In the genomic region with DNA sequence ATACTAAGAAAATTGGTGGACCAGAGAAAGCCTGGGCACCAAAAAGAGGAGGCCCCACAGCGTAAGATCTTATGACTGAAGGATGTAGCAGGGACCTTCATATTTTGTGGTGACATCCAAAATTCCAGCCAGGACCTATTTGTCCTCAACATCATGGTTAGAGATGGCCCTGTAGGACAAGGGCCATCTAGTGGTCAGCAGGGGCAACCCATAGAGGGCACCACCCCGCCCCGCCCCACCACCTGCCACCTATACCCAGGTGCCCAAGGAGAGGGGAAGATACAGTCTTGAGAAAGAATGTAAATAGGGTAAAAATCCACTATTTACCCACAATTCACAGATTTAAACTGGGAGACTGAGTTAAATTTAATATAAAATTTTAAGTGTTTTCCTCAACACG, we compare ENCODE assay signal across 13 cellular contexts. TPM values are rescaled to one million over a fixed set of nuclear protein-coding genes. Genes with fewer than 3 reads are reported as not detected.
A peak's percentile ranks its signal among the peaks of the same experiment; 100 is the strongest.
DNase-seq lines count a peak whose midpoint lies in the region; ATAC-seq and TF ChIP-seq lines count a peak whose summit lies in the region.
"Had no signal": no experiment of that assay in that cellular context is flagged by ENCODE, and none has a peak within 500 bp of the region (broad histone marks: within the 10 kb centered on the region; RNA-seq: fewer than 3 reads in every experiment).

No MANE protein-coding gene starts in this region.

- no peaks in the 10 kb centered on the region for H3K9me3 ChIP-seq in BE2C
- H3K9me3 ChIP-seq in PC-3 (ENCODE audit: low read length), result no peaks in the 10 kb centered on the region
- H3K9me3 ChIP-seq: SJCRH30, tibial artery had no signal

- no peaks in the 10 kb centered on the region for H3F3A ChIP-seq in PC-3 (ENCODE audit: low read length, unreplicated experiment)

- no TSS peak for BruUV-seq in PC-3 (replicated peaks; lab: Mats Ljungman, UMichigan)

- H3K4me2 ChIP-seq in PC-3 (ENCODE audit: low read length), result no peak overlapping the region

- no peak overlapping the region for H3K27ac ChIP-seq in PC-3 (ENCODE audit: low read length)
- H3K27ac ChIP-seq: SJCRH30, tibial artery had no signal

- H3K9ac ChIP-seq in PC-3 (ENCODE audit: low read length), result no peak overlapping the region

- no peak for DNase-seq in BE2C
- no peak for DNase-seq in PC-3
- DNase-seq in iPS-NIHi11 (ENCODE audit: low spot score), result peak; percentile 53
- DNase-seq in 8988T, result no peak
- DNase-seq in HK-2 (ENCODE audit: unreplicated experiment), result no peak
- no peak for DNase-seq in NCI-H2029 treated with DMSO at 0.1 percent for 48 hours (lab: John Stamatoyannopoulos, UW)
- DNase-seq: activated CD4-positive, alpha-beta T cell treated with anti-CD3 and anti-CD28 coated beads, Interleukin-2, amount 50 U/mL, for 4 hours; islet precursor cell; NCI-H187; SJCRH30; tibial artery had no signal

- H3K4me3 ChIP-seq in BE2C (ENCODE audit: low read depth, low read length) (no peak overlapping the region), PC-3 (ENCODE audit: low read length) (no peak overlapping the region)
- H3K4me3 ChIP-seq: SJCRH30, tibial artery had no signal

- POLR2A ChIA-PET in PC-3 (lab: Charles Lee; ENCODE audit: unreplicated experiment), result no interaction called here

- H3K4me1 ChIP-seq in BE2C (no peaks in the 10 kb centered on the region), PC-3 (ENCODE audit: insufficient read depth, low read length) (peaks cover 30% of the 10 kb centered on the region)
- H3K4me1 ChIP-seq: SJCRH30 had no signal

- H3K79me2 ChIP-seq in PC-3 (ENCODE audit: low read length), result no peaks in the 10 kb centered on the region

- peak; percentile 24; the same call in 1 of the 2 replicates for TF ChIP-seq CTCF in BE2C (IDR thresholded peaks at IDR 0.05; ENCODE audit: low read depth, low read length)
- TF ChIP-seq CTCF in GM12872 (IDR thresholded peaks at IDR 0.05; ENCODE audit: insufficient read depth, low read depth, low read length), result peak; percentile 52
- peak; percentile 63 for TF ChIP-seq CTCF in PC-3 (conservative IDR thresholded peaks at IDR 0.05; ENCODE audit: low read depth, low read length)

- no peak overlapping the region for H2AFZ ChIP-seq in PC-3 (ENCODE audit: low read length)

- intact Hi-C loops in PC-3 (cut with micrococcal nuclease), result loop anchor here (10.0 kb wide), 1 partner anchor 116 kb away; no protein-coding TSS in a partner anchor

- H3K36me3 ChIP-seq in BE2C, result no peaks in the 10 kb centered on the region
- no peaks in the 10 kb centered on the region for H3K36me3 ChIP-seq in PC-3 (ENCODE audit: low read depth, low read length)
- H3K36me3 ChIP-seq: SJCRH30, tibial artery had no signal

- CTCF ChIA-PET in PC-3 (lab: Charles Lee), result no interaction called here

- H3K27me3 ChIP-seq in BE2C (no peaks in the 10 kb centered on the region), PC-3 (ENCODE audit: low read length) (no peaks in the 10 kb centered on the region)
- H3K27me3 ChIP-seq: SJCRH30, tibial artery had no signal

- H4K20me1 ChIP-seq in PC-3 (ENCODE audit: low read length), result no peaks in the 10 kb centered on the region

- H3K9me2 ChIP-seq in PC-3 (replicated peaks; ENCODE audit: low read length), result no peaks in the 10 kb centered on the region

- peak; percentile 25; the same call in 1 of the 2 replicates for ATAC-seq in PC-3
- ATAC-seq in HG02852 (IDR thresholded peaks at IDR 0.05; ENCODE audit: unreplicated experiment), result no peak

RNA-seq across cellular contexts. Expression of gene TMEM163, which starts 59.6 kb away (rescaled TPM):
- polyA plus RNA-seq in BE2C (2012; ENCODE audit: insufficient read depth, insufficient read length, low read depth), result not detected
- 0.12 and 0.47 TPM in 2 replicates for total RNA-seq in PC-3 (2014; rRNA removed)
